ENCODE assay signal across 15 cellular contexts in the genomic region with DNA sequence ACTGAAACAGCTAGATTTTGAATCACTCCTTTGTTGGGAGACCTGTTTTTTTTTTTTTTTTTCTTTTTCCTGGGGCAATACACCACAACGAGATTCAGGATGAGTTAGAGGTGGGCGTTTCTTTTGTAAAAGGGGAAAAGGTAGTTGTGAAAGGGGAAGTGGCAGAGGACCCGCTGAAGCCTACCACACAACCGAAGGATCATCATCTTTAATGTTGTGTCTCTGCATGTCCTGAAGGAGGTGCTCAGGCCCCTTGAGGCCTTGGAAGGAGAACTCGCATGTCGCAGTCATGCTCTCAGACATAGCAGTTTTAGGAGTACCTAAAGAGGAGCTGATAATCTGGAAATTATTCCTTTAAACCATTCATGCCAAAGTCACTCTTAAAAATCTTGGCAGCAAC.
DNase-seq lines count a peak whose midpoint lies in the region; ATAC-seq and TF ChIP-seq lines count a peak whose summit lies in the region.
"Had no signal": no experiment of that assay in that cellular context is flagged by ENCODE, and none has a peak within 500 bp of the region (broad histone marks: within the 10 kb centered on the region; RNA-seq: fewer than 3 reads in every experiment).

No MANE protein-coding gene starts in this region.

- H3K4me1 Mint-ChIP-seq in GM23338 = peaks cover 13% of the 10 kb centered on the region

- no peaks in the 10 kb centered on the region for H3F3A ChIP-seq in GM23338 (replicated peaks; ENCODE audit: low read depth)

- no peaks in the 10 kb centered on the region for H3K9me3 Mint-ChIP-seq in GM23338
- H3K9me3 Mint-ChIP-seq: T-helper 2 cell treated with Interferon-gamma antibody and Interleukin-4, amounts not matched to agents 5 μg/mL and 100 μg/mL, for 36 hours had no signal

- no peak overlapping the region for H3K4me2 ChIP-seq in GM23338

- no peaks in the 10 kb centered on the region for H3K9me3 ChIP-seq in AG04450 (ENCODE audit: control insufficient read depth, insufficient read depth, low read length)
- H3K9me3 ChIP-seq: gastrocnemius medialis had no signal

- ATAC-seq in GM23338 (peak; percentile 98), HG03135 (IDR thresholded peaks at IDR 0.05; ENCODE audit: unreplicated experiment) (no peak)
- ATAC-seq: gastrocnemius medialis, left ventricle myocardium superior had no signal

- no peaks in the 10 kb centered on the region; the same call in 1 of the 2 replicates for H3K9me2 ChIP-seq in GM23338 (ENCODE audit: insufficient read depth)

- peaks cover 5% of the 10 kb centered on the region for H3K4me1 ChIP-seq in GM23338 (ENCODE audit: insufficient read depth)
- H3K4me1 ChIP-seq: gastrocnemius medialis had no signal

- no peaks in the 10 kb centered on the region for H3K36me3 Mint-ChIP-seq in GM23338 (ENCODE audit: low read depth)

- DNase-seq in AG04450 (ENCODE audit: low read depth, low spot score) (no peak), GM23338 (ENCODE audit: low spot score) (peak; percentile 75), NOMO-1 treated with dmso at 0.1 percent for 144 hours (lab: John Stamatoyannopoulos, UW; ENCODE audit: unreplicated experiment) (peak; percentile 86), epithelial cell of proximal tubule (ENCODE audit: low read depth) (no peak), C1 segment of cervical spinal cord (lab: John Stamatoyannopoulos, UW) (no peak), NCI-H345 treated with DMSO at 0.1 percent for 48 hours (lab: John Stamatoyannopoulos, UW; ENCODE audit: unreplicated experiment) (no peak), NCI-H2081 treated with DMSO at 0.1 percent for 48 hours (lab: John Stamatoyannopoulos, UW) (no peak)
- DNase-seq: dermis blood vessel endothelial cell, DMS79, gastrocnemius medialis, left ventricle myocardium superior, NCI-H1694, occipital lobe had no signal

- no peak overlapping the region for H3K4me3 ChIP-seq in AG04450 (ENCODE audit: low read depth, low read length)
- no peak overlapping the region for H3K4me3 ChIP-seq in GM23338
- H3K4me3 ChIP-seq in epithelial cell of proximal tubule (ENCODE audit: low read depth, low read length) = no peak overlapping the region
- H3K4me3 ChIP-seq: gastrocnemius medialis had no signal

- no peak overlapping the region for H3K4me3 Mint-ChIP-seq in GM23338
- H3K4me3 Mint-ChIP-seq: T-helper 2 cell treated with Interferon-gamma antibody and Interleukin-4, amounts not matched to agents 5 μg/mL and 100 μg/mL, for 36 hours had no signal

- POLR2A ChIA-PET in AG04450 (lab: Yijun Ruan, JAX) = no interaction called here

- no peak overlapping the region for H3K27ac ChIP-seq in AG04450 (ENCODE audit: low read depth, low read length)
- H3K27ac ChIP-seq in GM23338 (ENCODE audit: low read depth) = no peak overlapping the region
- H3K27ac ChIP-seq: gastrocnemius medialis had no signal

- H3K27me3 ChIP-seq in AG04450 (ENCODE audit: control insufficient read depth, insufficient read depth, low read length) = no peaks in the 10 kb centered on the region
- no peaks in the 10 kb centered on the region for H3K27me3 ChIP-seq in GM23338 (ENCODE audit: insufficient read depth)
- H3K27me3 ChIP-seq: gastrocnemius medialis had no signal

- H4K20me1 ChIP-seq in GM23338 (replicated peaks; ENCODE audit: insufficient read depth) = no peaks in the 10 kb centered on the region

- CTCF ChIA-PET in AG04450 (lab: Charles Lee) = interaction anchor here (1.2 kb wide), 1 partner anchor 16 kb away, joined by 3 read pairs; no protein-coding TSS in a partner anchor

- TF ChIP-seq CTCF in AG04450 (IDR thresholded peaks at IDR 0.05; ENCODE audit: low read depth, low read length) (0 out of 2 replicates have a peak, but pooled peaks have one; percentile 8), GM23338 (conservative IDR thresholded peaks at IDR 0.05; ENCODE audit: low read depth in 2 of 2) (peak; percentile 58 to 77), epithelial cell of proximal tubule (conservative IDR thresholded peaks at IDR 0.05; ENCODE audit: low read depth, low read length) (peak; percentile 17)

- H2AFZ ChIP-seq in GM23338 = no peak overlapping the region

- H3K27ac Mint-ChIP-seq in GM23338 = peak overlapping the region; percentile 39
- H3K27ac Mint-ChIP-seq: T-helper 2 cell treated with Interferon-gamma antibody and Interleukin-4, amounts not matched to agents 5 μg/mL and 100 μg/mL, for 36 hours had no signal

- peaks cover 2% of the 10 kb centered on the region for H3K27me3 Mint-ChIP-seq in GM23338 (ENCODE audit: insufficient read depth, low read depth, poor library complexity)

- no peaks in the 10 kb centered on the region for H3K36me3 ChIP-seq in GM23338 (ENCODE audit: insufficient read depth)
- H3K36me3 ChIP-seq: gastrocnemius medialis had no signal

- no peaks in the 10 kb centered on the region for H3K79me2 ChIP-seq in GM23338 (replicated peaks; ENCODE audit: insufficient read depth)

TF ChIP-seq in GM23338, 12 proteins besides CTCF, POLR2A, EP300 and RAD21 (continues in another document):
- TF ChIP-seq NANOG (IDR thresholded peaks at IDR 0.05; ENCODE audit: borderline replicate concordance) (no peak), ZNF331 (CRISPR knock-in tag; IDR thresholded peaks at IDR 0.05; ENCODE audit: low read depth) (no peak), JUNB (IDR thresholded peaks at IDR 0.05; ENCODE audit: unreplicated experiment) (no peak), STAT1 (IDR thresholded peaks at IDR 0.05; ENCODE audit: unreplicated experiment) (no peak), POLR2AphosphoS5 (IDR thresholded peaks at IDR 0.05; ENCODE audit: low read depth) (no peak), ZNF114 (CRISPR knock-in tag; IDR thresholded peaks at IDR 0.05) (no peak), CREB1 (CRISPR knock-in tag; IDR thresholded peaks at IDR 0.05; ENCODE audit: low read depth) (no peak), EZH2phosphoT487 (IDR thresholded peaks at IDR 0.05; ENCODE audit: unreplicated experiment) (no peak)
- TF ChIP-seq, protein P1, sequence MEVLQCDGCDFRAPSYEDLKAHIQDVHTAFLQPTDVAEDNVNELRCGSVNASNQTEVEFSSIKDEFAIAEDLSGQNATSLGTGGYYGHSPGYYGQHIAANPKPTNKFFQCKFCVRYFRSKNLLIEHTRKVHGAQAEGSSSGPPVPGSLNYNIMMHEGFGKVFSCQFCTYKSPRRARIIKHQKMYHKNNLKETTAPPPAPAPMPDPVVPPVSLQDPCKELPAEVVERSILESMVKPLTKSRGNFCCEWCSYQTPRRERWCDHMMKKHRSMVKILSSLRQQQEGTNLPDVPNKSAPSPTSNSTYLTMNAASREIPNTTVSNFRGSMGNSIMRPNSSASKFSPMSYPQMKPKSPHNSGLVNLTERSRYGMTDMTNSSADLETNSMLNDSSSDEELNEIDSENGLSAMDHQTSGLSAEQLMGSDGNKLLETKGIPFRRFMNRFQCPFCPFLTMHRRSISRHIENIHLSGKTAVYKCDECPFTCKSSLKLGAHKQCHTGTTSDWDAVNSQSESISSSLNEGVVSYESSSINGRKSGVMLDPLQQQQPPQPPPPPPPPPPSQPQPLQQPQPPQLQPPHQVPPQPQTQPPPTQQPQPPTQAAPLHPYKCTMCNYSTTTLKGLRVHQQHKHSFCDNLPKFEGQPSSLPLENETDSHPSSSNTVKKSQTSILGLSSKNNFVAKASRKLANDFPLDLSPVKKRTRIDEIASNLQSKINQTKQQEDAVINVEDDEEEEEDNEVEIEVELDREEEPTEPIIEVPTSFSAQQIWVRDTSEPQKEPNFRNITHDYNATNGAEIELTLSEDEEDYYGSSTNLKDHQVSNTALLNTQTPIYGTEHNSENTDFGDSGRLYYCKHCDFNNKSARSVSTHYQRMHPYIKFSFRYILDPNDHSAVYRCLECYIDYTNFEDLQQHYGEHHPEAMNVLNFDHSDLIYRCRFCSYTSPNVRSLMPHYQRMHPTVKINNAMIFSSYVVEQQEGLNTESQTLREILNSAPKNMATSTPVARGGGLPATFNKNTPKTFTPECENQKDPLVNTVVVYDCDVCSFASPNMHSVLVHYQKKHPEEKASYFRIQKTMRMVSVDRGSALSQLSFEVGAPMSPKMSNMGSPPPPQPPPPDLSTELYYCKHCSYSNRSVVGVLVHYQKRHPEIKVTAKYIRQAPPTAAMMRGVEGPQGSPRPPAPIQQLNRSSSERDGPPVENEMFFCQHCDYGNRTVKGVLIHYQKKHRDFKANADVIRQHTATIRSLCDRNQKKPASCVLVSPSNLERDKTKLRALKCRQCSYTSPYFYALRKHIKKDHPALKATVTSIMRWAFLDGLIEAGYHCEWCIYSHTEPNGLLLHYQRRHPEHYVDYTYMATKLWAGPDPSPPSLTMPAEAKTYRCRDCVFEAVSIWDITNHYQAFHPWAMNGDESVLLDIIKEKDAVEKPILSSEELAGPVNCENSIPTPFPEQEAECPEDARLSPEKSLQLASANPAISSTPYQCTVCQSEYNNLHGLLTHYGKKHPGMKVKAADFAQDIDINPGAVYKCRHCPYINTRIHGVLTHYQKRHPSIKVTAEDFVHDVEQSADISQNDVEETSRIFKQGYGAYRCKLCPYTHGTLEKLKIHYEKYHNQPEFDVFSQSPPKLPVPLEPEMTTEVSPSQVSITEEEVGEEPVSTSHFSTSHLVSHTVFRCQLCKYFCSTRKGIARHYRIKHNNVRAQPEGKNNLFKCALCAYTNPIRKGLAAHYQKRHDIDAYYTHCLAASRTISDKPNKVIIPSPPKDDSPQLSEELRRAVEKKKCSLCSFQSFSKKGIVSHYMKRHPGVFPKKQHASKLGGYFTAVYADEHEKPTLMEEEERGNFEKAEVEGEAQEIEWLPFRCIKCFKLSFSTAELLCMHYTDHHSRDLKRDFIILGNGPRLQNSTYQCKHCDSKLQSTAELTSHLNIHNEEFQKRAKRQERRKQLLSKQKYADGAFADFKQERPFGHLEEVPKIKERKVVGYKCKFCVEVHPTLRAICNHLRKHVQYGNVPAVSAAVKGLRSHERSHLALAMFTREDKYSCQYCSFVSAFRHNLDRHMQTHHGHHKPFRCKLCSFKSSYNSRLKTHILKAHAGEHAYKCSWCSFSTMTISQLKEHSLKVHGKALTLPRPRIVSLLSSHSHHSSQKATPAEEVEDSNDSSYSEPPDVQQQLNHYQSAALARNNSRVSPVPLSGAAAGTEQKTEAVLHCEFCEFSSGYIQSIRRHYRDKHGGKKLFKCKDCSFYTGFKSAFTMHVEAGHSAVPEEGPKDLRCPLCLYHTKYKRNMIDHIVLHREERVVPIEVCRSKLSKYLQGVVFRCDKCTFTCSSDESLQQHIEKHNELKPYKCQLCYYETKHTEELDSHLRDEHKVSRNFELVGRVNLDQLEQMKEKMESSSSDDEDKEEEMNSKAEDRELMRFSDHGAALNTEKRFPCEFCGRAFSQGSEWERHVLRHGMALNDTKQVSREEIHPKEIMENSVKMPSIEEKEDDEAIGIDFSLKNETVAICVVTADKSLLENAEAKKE (CRISPR knock-in tag; IDR thresholded peaks at IDR 0.05) = no peak

Comparison
In these comparisons a context has a peak if more than half of its experiments do, and no peak if none do; other contexts are left out.
1. DNase-seq: peak in GM23338 (single experiment) and NOMO-1 treated with dmso at 0.1 percent for 144 hours (single experiment); none in AG04450 (single experiment), epithelial cell of proximal tubule (single experiment), C1 segment of cervical spinal cord (0 of 14), NCI-H345 treated with DMSO at 0.1 percent for 48 hours (single experiment) and NCI-H2081 treated with DMSO at 0.1 percent for 48 hours (single experiment).
2. CTCF ChIP-seq: peak in every context shown above with its lines; median percentile 68 in GM23338; 17 in epithelial cell of proximal tubule; 8 in AG04450.